In genomic region chr2:52428224-52428623, GRCh38 we compare ENCODE assay signal across 20 cellular contexts.
A peak's percentile ranks its signal among the peaks of the same experiment; 100 is the strongest.
DNase-seq lines count a peak whose midpoint lies in the region; ATAC-seq and TF ChIP-seq lines count a peak whose summit lies in the region.
"Had no signal": no experiment of that assay in that cellular context is flagged by ENCODE, and none has a peak within 500 bp of the region (broad histone marks: within the 10 kb centered on the region; RNA-seq: fewer than 3 reads in every experiment).

No MANE protein-coding gene starts in this region.

- H2BK5ac ChIP-seq in IMR-90 (ENCODE audit: low read depth, low read length, poor library complexity, severe bottlenecking), result no peak overlapping the region

- H4K8ac ChIP-seq in IMR-90 (ENCODE audit: low read depth in 2 of 2, low read length in 2 of 2), result no peak overlapping the region

- POLR2A ChIA-PET in IMR-90 (lab: Charles Lee; ENCODE audit: unreplicated experiment), result no interaction called here

- no peak for TF ChIP-seq RAD21 in IMR-90 (IDR thresholded peaks at IDR 0.05; ENCODE audit: low read length)

- CTCF ChIA-PET in IMR-90 (lab: Yijun Ruan, JAX), result no interaction called here

- no peak overlapping the region for H3K27ac Mint-ChIP-seq in neural progenitor cell
- H3K27ac Mint-ChIP-seq in activated T-helper 17 cell treated with anti-CD3 and anti-CD28 coated beads, Interleukin-2, amount 50 U/mL, for 72 hours, result no peak overlapping the region

- TF ChIP-seq CTCF in IMR-90 (conservative IDR thresholded peaks at IDR 0.05; ENCODE audit: low read depth, low read length) (no peak), neural progenitor cell (IDR thresholded peaks at IDR 0.05) (peak; percentile 51)

- H3K79me2 ChIP-seq in neural progenitor cell (ENCODE audit: low read depth), result no peaks in the 10 kb centered on the region

- no peak for ATAC-seq in IMR-90 (ENCODE audit: low read depth)
- no peak for ATAC-seq in activated T-helper 17 cell treated with anti-CD3 and anti-CD28 coated beads, Interleukin-2, amount 50 U/mL, for 72 hours (replicated peaks)
- ATAC-seq: Panc1 had no signal

- H4K20me1 ChIP-seq in IMR-90 (ENCODE audit: insufficient read depth, low read length) (no peaks in the 10 kb centered on the region), neural progenitor cell (ENCODE audit: low read depth) (no peaks in the 10 kb centered on the region)

- H2BK15ac ChIP-seq in IMR-90 (ENCODE audit: low read depth, low read length), result no peak overlapping the region

- H3K4me3 ChIP-seq in IMR-90 (ENCODE audit: insufficient read depth, low read depth, low read length), result no peak overlapping the region
- no peak overlapping the region for H3K4me3 ChIP-seq in neural progenitor cell

- H3K27me3 ChIP-seq in IMR-90 (ENCODE audit: control insufficient read depth, insufficient read depth, low read length) (no peaks in the 10 kb centered on the region), neural progenitor cell (no peaks in the 10 kb centered on the region)

- H2AK9ac ChIP-seq in IMR-90 (replicated peaks; ENCODE audit: low read depth, low read length, poor library complexity), result no peak overlapping the region

- peak overlapping the region; percentile 80 for H4K5ac ChIP-seq in IMR-90 (ENCODE audit: low read depth, low read length)

- no peaks in the 10 kb centered on the region for H3K79me1 ChIP-seq in IMR-90 (ENCODE audit: low read depth in 1 of 2, low read length in 2 of 2)

- DNase-seq in ELF-1 (ENCODE audit: low read depth, low spot score) (peak; percentile 25), IMR-90 (no peak), iPS-NIHi11 (ENCODE audit: low spot score) (peak; percentile 52), neural progenitor cell (ENCODE audit: low spot score) (peak; percentile 63), HPDE6-E6E7 (ENCODE audit: extremely low spot score) (no peak), amniotic stem cell (lab: John Stamatoyannopoulos, UW) (no peak)
- DNase-seq in effector CD8-positive, alpha-beta T cell (lab: John Stamatoyannopoulos, UW), result no peak
- DNase-seq: Calu3, DMS79 treated with DMSO at 0.1 percent for 48 hours, NCI-H1092, NCI-H1417 treated with DMSO at 0.1 percent for 48 hours, NCI-H1694 treated with DMSO at 0.1 percent for 48 hours, NCI-H2081, NCI-H226, NCI-H510A, NCI-H69, SHP77 had no signal

- no peak overlapping the region for H2BK20ac ChIP-seq in IMR-90 (ENCODE audit: low read depth, low read length)

- H3K4me1 ChIP-seq in IMR-90 (ENCODE audit: control insufficient read depth, insufficient read depth, low read length), result 0 out of 2 replicates have a peak, but pooled peaks cover 1% of the 10 kb centered on the region
- H3K4me1 ChIP-seq in neural progenitor cell, result no peaks in the 10 kb centered on the region

- H2AK5ac ChIP-seq in IMR-90 (ENCODE audit: low read depth, low read length), result no peak overlapping the region

- H3K9me3 Mint-ChIP-seq in neural progenitor cell, result peaks cover 2% of the 10 kb centered on the region
- H3K9me3 Mint-ChIP-seq in activated T-helper 17 cell treated with anti-CD3 and anti-CD28 coated beads, Interleukin-2, amount 50 U/mL, for 72 hours, result peaks cover 3% of the 10 kb centered on the region

- H3F3A ChIP-seq in neural progenitor cell (ENCODE audit: low read depth), result no peaks in the 10 kb centered on the region

- no peak overlapping the region for H3K9ac ChIP-seq in IMR-90 (ENCODE audit: low read depth, low read length)
- no peak overlapping the region for H3K9ac ChIP-seq in neural progenitor cell

- H3K4me3 Mint-ChIP-seq in neural progenitor cell, result no peak overlapping the region
- no peak overlapping the region for H3K4me3 Mint-ChIP-seq in activated T-helper 17 cell treated with anti-CD3 and anti-CD28 coated beads, Interleukin-2, amount 50 U/mL, for 72 hours

- no peak overlapping the region for H3K56ac ChIP-seq in IMR-90 (ENCODE audit: extremely low read depth, insufficient read depth, low read length)

- no peaks in the 10 kb centered on the region for H3K4me1 Mint-ChIP-seq in neural progenitor cell
- H3K4me1 Mint-ChIP-seq in activated T-helper 17 cell treated with anti-CD3 and anti-CD28 coated beads, Interleukin-2, amount 50 U/mL, for 72 hours, result no peaks in the 10 kb centered on the region

- H3K18ac ChIP-seq in IMR-90 (ENCODE audit: low read depth, low read length), result peak overlapping the region; percentile 77; the same call in 1 of the 2 replicates

- no peak overlapping the region for H3K23ac ChIP-seq in IMR-90 (ENCODE audit: low read depth, low read length)

- H3K9me1 ChIP-seq in IMR-90 (ENCODE audit: insufficient read depth, low read length), result no peaks in the 10 kb centered on the region

- WGBS in IMR-90 (ENCODE audit: extremely low coverage in 2 of 2, insufficient read length in 1 of 2), 2 experiments, result no CpG with 5 or more reads among the region's 2 CpGs

- peak overlapping the region; percentile 31; the same call in 1 of the 2 replicates for H3K4ac ChIP-seq in IMR-90 (ENCODE audit: low read depth, low read length)

- H3K36me3 ChIP-seq in IMR-90 (ENCODE audit: control insufficient read depth, insufficient read depth, low read length) (no peaks in the 10 kb centered on the region), neural progenitor cell (no peaks in the 10 kb centered on the region)

- intact Hi-C loops in IMR-90 (cut with micrococcal nuclease), result loop anchor here (10.0 kb wide), 1 partner anchor 107 kb away; no protein-coding TSS in a partner anchor

- H2AFZ ChIP-seq in IMR-90 (replicated peaks; ENCODE audit: low read length, poor library complexity) (no peak overlapping the region), neural progenitor cell (replicated peaks) (peak overlapping the region; percentile 96)

- TF ChIP-seq POLR2A in IMR-90 (IDR thresholded peaks at IDR 0.05; ENCODE audit: low read depth, low read length), result no peak

- H3K4me2 ChIP-seq in IMR-90 (ENCODE audit: low read depth, low read length) (no peak overlapping the region), neural progenitor cell (peak overlapping the region; percentile 18)

- in situ Hi-C loops in IMR-90 (cut with MboI; ENCODE audit: low sequenced_read_pairs), result no loop called here

- H3K27me3 Mint-ChIP-seq in neural progenitor cell (ENCODE audit: insufficient read depth, low read depth), result peaks cover 2% of the 10 kb centered on the region
- no peaks in the 10 kb centered on the region for H3K27me3 Mint-ChIP-seq in activated T-helper 17 cell treated with anti-CD3 and anti-CD28 coated beads, Interleukin-2, amount 50 U/mL, for 72 hours

- 0 out of 2 replicates have a peak overlapping the region, but pooled peaks have one; percentile 32 for H2BK120ac ChIP-seq in IMR-90 (ENCODE audit: low read depth, low read length)

- BruUV-seq in IMR-90 (replicated peaks; lab: Mats Ljungman, UMichigan), result no TSS peak

- H3K9me3 ChIP-seq in IMR-90 (ENCODE audit: control insufficient read depth, insufficient read depth, low read length), result no peaks in the 10 kb centered on the region
- H3K9me3 ChIP-seq in neural progenitor cell (ENCODE audit: low read depth), result no peaks in the 10 kb centered on the region

- no peak overlapping the region for H3K27ac ChIP-seq in IMR-90 (ENCODE audit: insufficient read depth, low read length)
- no peak overlapping the region for H3K27ac ChIP-seq in neural progenitor cell
- H3K27ac ChIP-seq: RWPE1 had no signal

- H3K14ac ChIP-seq in IMR-90 (replicated peaks; ENCODE audit: low read depth, low read length), result no peak overlapping the region

- dilution Hi-C loops in IMR-90 (cut with HindIII; ENCODE audit: low sequenced_read_pairs, unreplicated experiment), result no loop called here

- no peaks in the 10 kb centered on the region for H3K36me3 Mint-ChIP-seq in neural progenitor cell
- H3K36me3 Mint-ChIP-seq in activated T-helper 17 cell treated with anti-CD3 and anti-CD28 coated beads, Interleukin-2, amount 50 U/mL, for 72 hours (ENCODE audit: low read depth), result no peaks in the 10 kb centered on the region

- peak overlapping the region; percentile 27; the same call in 1 of the 2 replicates for H4K91ac ChIP-seq in IMR-90 (ENCODE audit: insufficient read depth, low read depth, low read length)

TF ChIP-seq in IMR-90, 13 proteins besides CTCF, POLR2A, EP300 and RAD21:
- no peak for TF ChIP-seq NFE2L2 (IDR thresholded peaks at IDR 0.05; ENCODE audit: low read depth, low read length)
- TF ChIP-seq ELK1 (IDR thresholded peaks at IDR 0.05; ENCODE audit: borderline replicate concordance, low read depth, low read length), result no peak
- TF ChIP-seq FOS (IDR thresholded peaks at IDR 0.05; ENCODE audit: low read depth, low read length), result no peak
- no peak for TF ChIP-seq SMC3 (IDR thresholded peaks at IDR 0.05; ENCODE audit: low read depth, low read length)
- no peak for TF ChIP-seq CEBPB (IDR thresholded peaks at IDR 0.05; ENCODE audit: low read depth, low read length)
- TF ChIP-seq MXI1 (IDR thresholded peaks at IDR 0.05; ENCODE audit: borderline replicate concordance, low read depth, low read length), result no peak
- no peak for TF ChIP-seq USF2 (IDR thresholded peaks at IDR 0.05; ENCODE audit: low read depth, low read length)
- no peak for TF ChIP-seq MAZ (IDR thresholded peaks at IDR 0.05; ENCODE audit: borderline replicate concordance, low read depth, low read length)
- no peak for TF ChIP-seq MAFK (IDR thresholded peaks at IDR 0.05; ENCODE audit: low read depth, low read length)
- no peak for TF ChIP-seq CHD1 (IDR thresholded peaks at IDR 0.05; ENCODE audit: low read depth, low read length)
- no peak for TF ChIP-seq RCOR1 (IDR thresholded peaks at IDR 0.05; ENCODE audit: insufficient replicate concordance, low read length)
- TF ChIP-seq BHLHE40 (IDR thresholded peaks at IDR 0.05; ENCODE audit: low read depth, low read length), result no peak
- TF ChIP-seq RFX5 (IDR thresholded peaks at IDR 0.05; ENCODE audit: low read depth, low read length), result no peak

Comparison
In these comparisons a context has a peak if more than half of its experiments do, and no peak if none do; other contexts are left out.
1. DNase-seq: peak in ELF-1 (single experiment), iPS-NIHi11 (single experiment) and neural progenitor cell (single experiment); none in IMR-90 (single experiment), effector CD8-positive, alpha-beta T cell (single experiment), HPDE6-E6E7 (single experiment) and amniotic stem cell (single experiment).